ENCODE assay signal across 20 cellular contexts in the genomic region with DNA sequence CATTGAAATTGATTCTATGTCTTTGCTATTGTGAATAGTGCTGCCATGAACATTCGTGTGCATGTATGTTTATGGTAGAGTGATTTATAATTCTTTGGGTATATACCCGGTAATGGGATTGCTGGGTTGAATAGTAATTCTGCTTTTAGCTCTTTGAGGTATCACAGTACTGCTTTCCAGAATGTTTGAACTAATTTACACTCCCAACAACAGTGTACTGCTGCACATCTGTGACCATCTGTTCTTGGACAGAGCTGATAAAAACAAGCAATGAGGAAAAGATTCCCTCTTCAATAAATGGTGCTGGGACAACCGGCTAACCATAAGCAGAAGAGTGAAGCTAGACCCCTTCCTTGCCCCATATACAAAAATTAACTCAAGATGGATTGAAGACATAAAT.
"Had no signal": no experiment of that assay in that cellular context is flagged by ENCODE, and none has a peak within 500 bp of the region (broad histone marks: within the 10 kb centered on the region; RNA-seq: fewer than 3 reads in every experiment).

No MANE protein-coding gene starts in this region.

- H3K9me3 ChIP-seq: adrenal gland, ascending aorta, esophagus squamous epithelium, ovary, prostate gland, thyroid gland had no signal

- H3K27ac ChIP-seq: adrenal gland, ascending aorta, esophagus squamous epithelium, heart right ventricle, ovary, prostate gland, thyroid gland had no signal

- H3K27me3 ChIP-seq: adrenal gland, ascending aorta, brain microvascular endothelial cell, esophagus squamous epithelium, ovary, thyroid gland had no signal

- H3K4me1 ChIP-seq: adrenal gland, ascending aorta, esophagus squamous epithelium, heart right ventricle, prostate gland had no signal

- H3K4me3 ChIP-seq: adrenal gland, ascending aorta, esophagus squamous epithelium, heart right ventricle, lung, ovary, prostate gland, thyroid gland had no signal

- ATAC-seq: activated naive CD4-positive, alpha-beta T cell treated with anti-CD3 and anti-CD28 coated beads, Interleukin-2, amount 50 U/mL, for 72 hours; activated T-helper 17 cell treated with anti-CD3 and anti-CD28 coated beads, Interleukin-2, amount 50 U/mL, for 72 hours; left lobe of liver; naive thymus-derived CD8-positive, alpha-beta T cell had no signal

- H3K36me3 ChIP-seq: adrenal gland, ascending aorta, brain microvascular endothelial cell, esophagus squamous epithelium, heart right ventricle, ovary, prostate gland, thyroid gland had no signal

- DNase-seq: activated CD8-positive, alpha-beta memory T cell treated with anti-CD3 and anti-CD28 coated beads, Interleukin-2, amount 50 U/mL, for 4 hours; activated T-cell treated with anti-CD3 and anti-CD28 coated beads, Interleukin-2, amount 50 U/mL, for 24 hours; adrenal gland; brain microvascular endothelial cell; caudate nucleus; effector CD8-positive, alpha-beta T cell; esophagus squamous epithelium; heart right ventricle; naive thymus-derived CD8-positive, alpha-beta T cell; ovary; stimulated activated CD4-positive, alpha-beta T cell treated with anti-CD3 and anti-CD28 coated beads, Interleukin-12 subunit alpha, Interleukin-12 subunit beta, amount 100 ng/mL, for 4 hours; substantia nigra; T-helper 9 cell had no signal
